8 cellular contexts compared by ENCODE assay signal in the genomic region with DNA sequence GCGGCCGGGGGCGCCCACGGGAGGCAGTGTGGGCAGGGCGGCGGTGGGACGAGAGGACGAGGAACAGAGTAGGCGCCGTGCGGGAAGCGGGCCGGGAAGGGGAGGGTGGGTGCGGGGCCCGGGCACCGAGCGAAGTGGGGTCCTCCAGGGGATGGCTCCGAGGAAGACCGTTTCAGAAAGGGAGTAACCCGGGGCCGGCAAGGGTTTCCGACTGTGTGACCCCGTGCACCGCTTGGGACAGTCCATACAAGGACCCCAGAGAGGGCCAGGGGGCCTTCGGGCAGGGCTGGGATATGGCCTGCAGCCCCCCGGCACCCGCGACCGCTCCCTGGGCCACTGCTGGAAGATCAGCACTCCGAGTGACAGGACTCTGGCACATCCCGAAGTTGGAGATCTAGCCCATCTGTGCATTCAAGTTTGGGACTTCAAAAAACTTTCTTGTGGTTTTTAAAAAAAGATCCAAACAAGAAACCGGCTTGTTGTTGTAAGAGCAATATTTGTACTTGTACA. TPM values are rescaled to one million over a fixed set of nuclear protein-coding genes. Genes with fewer than 3 reads are reported as not detected.
DNase-seq lines count a peak whose midpoint lies in the region; TF ChIP-seq lines count a peak whose summit lies in the region.

No MANE protein-coding gene starts in this region.

- no peaks in the 10 kb centered on the region for H3K9me3 Mint-ChIP-seq in T-helper 1 cell treated with Interleukin-12 subunit alpha and Interleukin-12 subunit beta and Interleukin-4 antibody, amounts not matched to agents 30 μg/mL and 1 μg/mL, for 36 hours
- no peaks in the 10 kb centered on the region for H3K9me3 Mint-ChIP-seq in nephron

- H3K27ac Mint-ChIP-seq in T-helper 1 cell treated with Interleukin-12 subunit alpha and Interleukin-12 subunit beta and Interleukin-4 antibody, amounts not matched to agents 30 μg/mL and 1 μg/mL, for 36 hours: no peak overlapping the region
- H3K27ac Mint-ChIP-seq in nephron: peak overlapping the region; percentile 44 to 78 (median 75)

- TF ChIP-seq CTCF in HEK293 (tag by site-specific recombination; IDR thresholded peaks at IDR 0.05) (no peak), nephron (IDR thresholded peaks at IDR 0.05; ENCODE audit: unreplicated experiment in 3 of 3) (no peak)

- CTCF ChIA-PET in HEK293 (lab: Yijun Ruan, JAX): interaction anchor here (0.7 to 1.2 kb wide), 2 partner anchors 23 to 198 kb away, joined by 3 read pairs; no protein-coding TSS in a partner anchor

- no peaks in the 10 kb centered on the region for H3K36me3 ChIP-seq in HEK293 (ENCODE audit: control insufficient read depth in 2 of 2, insufficient read depth in 1 of 2, low read length in 2 of 2)

- peaks cover 31% of the 10 kb centered on the region for H3K27me3 Mint-ChIP-seq in T-helper 1 cell treated with Interleukin-12 subunit alpha and Interleukin-12 subunit beta and Interleukin-4 antibody, amounts not matched to agents 30 μg/mL and 1 μg/mL, for 36 hours (ENCODE audit: low read depth)
- peaks cover 8% of the 10 kb centered on the region for H3K27me3 Mint-ChIP-seq in nephron (ENCODE audit: low read depth)

- H3K4me3 ChIP-seq in HEK293 (ENCODE audit: low read depth, low read length): peak overlapping the region; percentile 68

- no peaks in the 10 kb centered on the region for H3K36me3 Mint-ChIP-seq in T-helper 1 cell treated with Interleukin-12 subunit alpha and Interleukin-12 subunit beta and Interleukin-4 antibody, amounts not matched to agents 30 μg/mL and 1 μg/mL, for 36 hours (ENCODE audit: low read depth)
- H3K36me3 Mint-ChIP-seq in nephron (ENCODE audit: low read depth): peaks cover 13% of the 10 kb centered on the region

- H3K4me1 ChIP-seq in HEK293 (ENCODE audit: control insufficient read depth, insufficient read depth, low read length): peaks cover 2% of the 10 kb centered on the region; the same call in 1 of the 2 replicates

- H3K9me3 ChIP-seq in HEK293 (ENCODE audit: control insufficient read depth, insufficient read depth, low read depth, low read length): no peaks in the 10 kb centered on the region

- peak overlapping the region; percentile 52; the same call in 1 of the 2 replicates for H3K27ac ChIP-seq in HEK293 (ENCODE audit: extremely low read depth, low read depth, low read length)
- H3K27ac ChIP-seq in epithelial cell of prostate: peak overlapping the region; percentile 67

- H3K4me1 Mint-ChIP-seq in T-helper 1 cell treated with Interleukin-12 subunit alpha and Interleukin-12 subunit beta and Interleukin-4 antibody, amounts not matched to agents 30 μg/mL and 1 μg/mL, for 36 hours (ENCODE audit: low read depth): peaks cover 8% of the 10 kb centered on the region
- H3K4me1 Mint-ChIP-seq in nephron: peaks cover 36% of the 10 kb centered on the region

- no peak for DNase-seq in epithelial cell of prostate (ENCODE audit: low read depth, low spot score)
- no peak for DNase-seq in NCI-H2029 treated with DMSO at 0.1 percent for 48 hours (lab: John Stamatoyannopoulos, UW)
- DNase-seq in hippocampal formation (lab: John Stamatoyannopoulos, UW): no peak
- DNase-seq in NCI-H345 treated with DMSO at 0.1 percent for 48 hours (lab: John Stamatoyannopoulos, UW; ENCODE audit: unreplicated experiment): no peak
- DNase-seq in SK-N-DZ (ENCODE audit: low spot score): no peak

- peak overlapping the region; percentile 64 for H3K4me3 Mint-ChIP-seq in T-helper 1 cell treated with Interleukin-12 subunit alpha and Interleukin-12 subunit beta and Interleukin-4 antibody, amounts not matched to agents 30 μg/mL and 1 μg/mL, for 36 hours
- H3K4me3 Mint-ChIP-seq in nephron: peak overlapping the region; percentile 82 to 93 (median 92)

- POLR2A ChIA-PET in HEK293 (lab: Yijun Ruan, JAX): no interaction called here

TF ChIP-seq in HEK293, 187 proteins besides CTCF, POLR2A, EP300 and RAD21 (continues in another document):
- TF ChIP-seq GLIS2 (tag by site-specific recombination; IDR thresholded peaks at IDR 0.05) (peak; percentile 30; the same call in 1 of the 2 replicates), ZFP69B (tag by site-specific recombination; IDR thresholded peaks at IDR 0.05) (no peak), ZNF600 (tag by site-specific recombination; IDR thresholded peaks at IDR 0.05) (no peak), ZSCAN16 (tag by site-specific recombination; IDR thresholded peaks at IDR 0.05) (no peak), ZNF335 (tag by site-specific recombination; conservative IDR thresholded peaks at IDR 0.05) (peak; percentile 90), MYNN (tag by site-specific recombination; IDR thresholded peaks at IDR 0.05; ENCODE audit: borderline replicate concordance) (no peak), KLF10 (tag by site-specific recombination; IDR thresholded peaks at IDR 0.05) (no peak), ZFHX2 (tag by site-specific recombination; conservative IDR thresholded peaks at IDR 0.05) (peak; percentile 65)
- TF ChIP-seq, protein P1, sequence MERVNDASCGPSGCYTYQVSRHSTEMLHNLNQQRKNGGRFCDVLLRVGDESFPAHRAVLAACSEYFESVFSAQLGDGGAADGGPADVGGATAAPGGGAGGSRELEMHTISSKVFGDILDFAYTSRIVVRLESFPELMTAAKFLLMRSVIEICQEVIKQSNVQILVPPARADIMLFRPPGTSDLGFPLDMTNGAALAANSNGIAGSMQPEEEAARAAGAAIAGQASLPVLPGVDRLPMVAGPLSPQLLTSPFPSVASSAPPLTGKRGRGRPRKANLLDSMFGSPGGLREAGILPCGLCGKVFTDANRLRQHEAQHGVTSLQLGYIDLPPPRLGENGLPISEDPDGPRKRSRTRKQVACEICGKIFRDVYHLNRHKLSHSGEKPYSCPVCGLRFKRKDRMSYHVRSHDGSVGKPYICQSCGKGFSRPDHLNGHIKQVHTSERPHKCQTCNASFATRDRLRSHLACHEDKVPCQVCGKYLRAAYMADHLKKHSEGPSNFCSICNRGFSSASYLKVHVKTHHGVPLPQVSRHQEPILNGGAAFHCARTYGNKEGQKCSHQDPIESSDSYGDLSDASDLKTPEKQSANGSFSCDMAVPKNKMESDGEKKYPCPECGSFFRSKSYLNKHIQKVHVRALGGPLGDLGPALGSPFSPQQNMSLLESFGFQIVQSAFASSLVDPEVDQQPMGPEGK (tag by site-specific recombination; IDR thresholded peaks at IDR 0.05): 0 out of 2 replicates have a peak, but pooled peaks have one; percentile 35
- TF ChIP-seq, protein P2, sequence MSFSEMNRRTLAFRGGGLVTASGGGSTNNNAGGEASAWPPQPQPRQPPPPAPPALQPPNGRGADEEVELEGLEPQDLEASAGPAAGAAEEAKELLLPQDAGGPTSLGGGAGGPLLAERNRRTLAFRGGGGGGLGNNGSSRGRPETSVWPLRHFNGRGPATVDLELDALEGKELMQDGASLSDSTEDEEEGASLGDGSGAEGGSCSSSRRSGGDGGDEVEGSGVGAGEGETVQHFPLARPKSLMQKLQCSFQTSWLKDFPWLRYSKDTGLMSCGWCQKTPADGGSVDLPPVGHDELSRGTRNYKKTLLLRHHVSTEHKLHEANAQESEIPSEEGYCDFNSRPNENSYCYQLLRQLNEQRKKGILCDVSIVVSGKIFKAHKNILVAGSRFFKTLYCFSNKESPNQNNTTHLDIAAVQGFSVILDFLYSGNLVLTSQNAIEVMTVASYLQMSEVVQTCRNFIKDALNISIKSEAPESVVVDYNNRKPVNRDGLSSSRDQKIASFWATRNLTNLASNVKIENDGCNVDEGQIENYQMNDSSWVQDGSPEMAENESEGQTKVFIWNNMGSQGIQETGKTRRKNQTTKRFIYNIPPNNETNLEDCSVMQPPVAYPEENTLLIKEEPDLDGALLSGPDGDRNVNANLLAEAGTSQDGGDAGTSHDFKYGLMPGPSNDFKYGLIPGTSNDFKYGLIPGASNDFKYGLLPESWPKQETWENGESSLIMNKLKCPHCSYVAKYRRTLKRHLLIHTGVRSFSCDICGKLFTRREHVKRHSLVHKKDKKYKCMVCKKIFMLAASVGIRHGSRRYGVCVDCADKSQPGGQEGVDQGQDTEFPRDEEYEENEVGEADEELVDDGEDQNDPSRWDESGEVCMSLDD (tag by site-specific recombination; IDR thresholded peaks at IDR 0.05): peak; percentile 30; the same call in 1 of the 2 replicates
- TF ChIP-seq, protein P3, sequence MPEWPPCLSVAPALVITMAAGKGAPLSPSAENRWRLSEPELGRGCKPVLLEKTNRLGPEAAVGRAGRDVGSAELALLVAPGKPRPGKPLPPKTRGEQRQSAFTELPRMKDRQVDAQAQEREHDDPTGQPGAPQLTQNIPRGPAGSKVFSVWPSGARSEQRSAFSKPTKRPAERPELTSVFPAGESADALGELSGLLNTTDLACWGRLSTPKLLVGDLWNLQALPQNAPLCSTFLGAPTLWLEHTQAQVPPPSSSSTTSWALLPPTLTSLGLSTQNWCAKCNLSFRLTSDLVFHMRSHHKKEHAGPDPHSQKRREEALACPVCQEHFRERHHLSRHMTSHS (tag by site-specific recombination; IDR thresholded peaks at IDR 0.05): no peak
- TF ChIP-seq, protein P4, sequence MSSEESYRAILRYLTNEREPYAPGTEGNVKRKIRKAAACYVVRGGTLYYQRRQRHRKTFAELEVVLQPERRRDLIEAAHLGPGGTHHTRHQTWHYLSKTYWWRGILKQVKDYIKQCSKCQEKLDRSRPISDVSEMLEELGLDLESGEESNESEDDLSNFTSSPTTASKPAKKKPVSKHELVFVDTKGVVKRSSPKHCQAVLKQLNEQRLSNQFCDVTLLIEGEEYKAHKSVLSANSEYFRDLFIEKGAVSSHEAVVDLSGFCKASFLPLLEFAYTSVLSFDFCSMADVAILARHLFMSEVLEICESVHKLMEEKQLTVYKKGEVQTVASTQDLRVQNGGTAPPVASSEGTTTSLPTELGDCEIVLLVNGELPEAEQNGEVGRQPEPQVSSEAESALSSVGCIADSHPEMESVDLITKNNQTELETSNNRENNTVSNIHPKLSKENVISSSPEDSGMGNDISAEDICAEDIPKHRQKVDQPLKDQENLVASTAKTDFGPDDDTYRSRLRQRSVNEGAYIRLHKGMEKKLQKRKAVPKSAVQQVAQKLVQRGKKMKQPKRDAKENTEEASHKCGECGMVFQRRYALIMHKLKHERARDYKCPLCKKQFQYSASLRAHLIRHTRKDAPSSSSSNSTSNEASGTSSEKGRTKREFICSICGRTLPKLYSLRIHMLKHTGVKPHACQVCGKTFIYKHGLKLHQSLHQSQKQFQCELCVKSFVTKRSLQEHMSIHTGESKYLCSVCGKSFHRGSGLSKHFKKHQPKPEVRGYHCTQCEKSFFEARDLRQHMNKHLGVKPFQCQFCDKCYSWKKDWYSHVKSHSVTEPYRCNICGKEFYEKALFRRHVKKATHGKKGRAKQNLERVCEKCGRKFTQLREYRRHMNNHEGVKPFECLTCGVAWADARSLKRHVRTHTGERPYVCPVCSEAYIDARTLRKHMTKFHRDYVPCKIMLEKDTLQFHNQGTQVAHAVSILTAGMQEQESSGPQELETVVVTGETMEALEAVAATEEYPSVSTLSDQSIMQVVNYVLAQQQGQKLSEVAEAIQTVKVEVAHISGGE (tag by site-specific recombination; conservative IDR thresholded peaks at IDR 0.05; ENCODE audit: low read depth): no peak

RNA-seq across cellular contexts. Expression of a gene that starts 0.4 kb away (rescaled TPM):
- polyA plus RNA-seq in SK-N-DZ (2014; cell fraction: cytosol; rRNA removed): 19.9 and 23.4 TPM in 2 replicates
- polyA plus RNA-seq in SK-N-DZ (2014; cell fraction: nucleus; rRNA removed): 34.1 and 38.4 TPM in 2 replicates
